Comparison of ENCODE assay signal across 1 cellular context in genomic region chr2:42848726-42849290, GRCh38.
TF ChIP-seq lines count a peak whose summit lies in the region.

No MANE protein-coding gene starts in this region.

TF ChIP-seq in IMR-90, 13 proteins besides CTCF, POLR2A, EP300 and RAD21 (continued from another document):
- TF ChIP-seq NFE2L2 (IDR thresholded peaks at IDR 0.05; ENCODE audit: low read depth, low read length) (no peak), RCOR1 (IDR thresholded peaks at IDR 0.05; ENCODE audit: insufficient replicate concordance, low read length) (no peak)
